In genomic region chr7:144489504-144489903, GRCh38 we compare ENCODE assay signal across 14 cellular contexts.
A peak's percentile ranks its signal among the peaks of the same experiment; 100 is the strongest.
DNase-seq lines count a peak whose midpoint lies in the region; ATAC-seq lines count a peak whose summit lies in the region.
"Had no signal": no experiment of that assay in that cellular context is flagged by ENCODE, and none has a peak within 500 bp of the region (broad histone marks: within the 10 kb centered on the region; RNA-seq: fewer than 3 reads in every experiment).

No MANE protein-coding gene starts in this region.

- in situ Hi-C loops in ACHN (cut with HindIII; ENCODE audit: low pct_ligation_motif_present, low pct_unique_long_range_greater_than_20kb, low sequenced_read_pairs): no loop called here

- peak; percentile 33 for DNase-seq in NCI-H2171 treated with DMSO at 0.1 percent for 48 hours (lab: John Stamatoyannopoulos, UW)
- DNase-seq in NCI-H2171 (lab: John Stamatoyannopoulos, UW): no peak
- DNase-seq in NCI-H1105 treated with DMSO at 0.1 percent for 48 hours (lab: John Stamatoyannopoulos, UW): peak; percentile 36
- peak; percentile 21 for DNase-seq in cerebellar cortex (ENCODE audit: low spot score)
- no peak for DNase-seq in posterior cingulate gyrus
- DNase-seq in ACHN: no peak
- DNase-seq: GOT3, Kasumi-1, NCI-H146, NCI-H2081, SIG-M5 had no signal

- intact Hi-C loops in posterior cingulate gyrus (cut with DNase I): no loop called here

- no peak for ATAC-seq in GM18498 (IDR thresholded peaks at IDR 0.05; ENCODE audit: unreplicated experiment)
- ATAC-seq: Panc1, SK-N-SH treated with all-trans-retinoic acid at 6 μM for 48 hours had no signal

Comparison
In these comparisons a context has a peak if more than half of its experiments do, and no peak if none do; other contexts are left out.
1. DNase-seq: peak in NCI-H2171 treated with DMSO at 0.1 percent for 48 hours (single experiment), NCI-H1105 treated with DMSO at 0.1 percent for 48 hours (single experiment) and cerebellar cortex (single experiment); none in NCI-H2171 (single experiment), posterior cingulate gyrus (0 of 10) and ACHN (single experiment).